In the genomic region with DNA sequence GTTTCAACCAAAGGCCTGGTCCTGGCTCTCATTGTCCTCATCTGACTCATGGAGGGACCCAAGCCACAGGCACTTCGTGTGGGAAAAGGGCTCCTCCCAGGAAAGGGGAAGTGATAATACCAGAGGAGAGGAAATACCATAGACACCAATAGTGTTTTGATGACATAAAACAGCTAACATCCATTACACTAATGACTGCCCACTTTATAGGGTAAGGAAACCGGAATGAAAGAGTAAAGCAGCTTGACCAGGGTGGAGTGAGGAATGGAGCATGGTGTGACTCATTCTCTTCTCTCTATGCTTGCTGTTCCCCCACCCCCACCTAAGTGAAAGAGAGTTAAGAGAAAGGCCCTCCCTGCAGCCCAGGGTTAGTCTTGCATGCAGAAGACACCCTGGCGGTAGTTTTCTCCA, we compare ENCODE assay signal across 10 cellular contexts.
A peak's percentile ranks its signal among the peaks of the same experiment; 100 is the strongest.
DNase-seq lines count a peak whose midpoint lies in the region; ATAC-seq, FAIRE-seq and TF ChIP-seq lines count a peak whose summit lies in the region.
"Had no signal": no experiment of that assay in that cellular context is flagged by ENCODE, and none has a peak within 500 bp of the region (broad histone marks: within the 10 kb centered on the region; RNA-seq: fewer than 3 reads in every experiment).

No MANE protein-coding gene starts in this region.

- no peak overlapping the region for H4K91ac ChIP-seq in H1 (replicated peaks; ENCODE audit: insufficient read length, low read length)

- H3K27ac ChIP-seq in HCT116 (ENCODE audit: low read depth, low read length) (no peak overlapping the region), H1 (ENCODE audit: low read depth, low read length) (no peak overlapping the region), osteoblast (ENCODE audit: low read depth, low read length) (no peak overlapping the region)

- ATAC-seq in HCT116: peak; percentile 30; the same call in 1 of the 2 replicates
- no peak for ATAC-seq in GM21723 (IDR thresholded peaks at IDR 0.05; ENCODE audit: unreplicated experiment)

- no peak overlapping the region for H2BK120ac ChIP-seq in H1 (replicated peaks; ENCODE audit: low read depth, low read length)

- POLR2A ChIA-PET in HCT116 (lab: Charles Lee): no interaction called here
- POLR2A ChIA-PET in H1 (lab: Charles Lee; ENCODE audit: partially characterized antibody): interaction anchor here (0.9 kb wide), 1 partner anchor 47 kb away, joined by 3 read pairs; no protein-coding TSS in a partner anchor

- H2BK12ac ChIP-seq in H1 (ENCODE audit: low read depth, low read length): no peak overlapping the region

- H3K4me2 ChIP-seq in HCT116 (ENCODE audit: low read length) (peak overlapping the region; percentile 7; the same call in 1 of the 2 replicates), H1 (ENCODE audit: insufficient read depth in 1 of 2, low read depth in 2 of 2, low read length in 2 of 2) (no peak overlapping the region), osteoblast (ENCODE audit: insufficient read depth, low read length) (no peak overlapping the region)

- TF ChIP-seq RAD21 in HCT116 (IDR thresholded peaks at IDR 0.05; ENCODE audit: low read depth): no peak
- no peak for TF ChIP-seq RAD21 in H1 (IDR thresholded peaks at IDR 0.05 in 1 of 2, conservative IDR thresholded peaks at IDR 0.05 in 1 of 2; ENCODE audit: low read depth in 2 of 2, low read length in 2 of 2)

- intact Hi-C loops in HCT116 (cut with micrococcal nuclease): no loop called here

- FAIRE-seq in H1 (lab: Jason Lieb, UNC): no peak
- FAIRE-seq in GM12891 (lab: Jason Lieb, UNC): no peak
- FAIRE-seq: kidney had no signal

- no peak for TF ChIP-seq EP300 in H1 (IDR thresholded peaks at IDR 0.05; ENCODE audit: borderline replicate concordance in 1 of 2, low read depth in 2 of 2, low read length in 2 of 2)

- no peak overlapping the region for H4K5ac ChIP-seq in H1 (ENCODE audit: insufficient read length, low read depth, low read length)

- H3K23me2 ChIP-seq in H1 (ENCODE audit: low read depth, low read length): no peaks in the 10 kb centered on the region

- H3K56ac ChIP-seq in H1 (replicated peaks; ENCODE audit: insufficient read length, low read depth, low read length): no peak overlapping the region

- H3K9me3 ChIP-seq in HCT116 (ENCODE audit: control insufficient read depth in 1 of 2, insufficient read depth in 1 of 2, low read depth in 1 of 2, low read length in 2 of 2) (no peaks in the 10 kb centered on the region), H1 (ENCODE audit: insufficient read depth in 2 of 2, low read depth in 1 of 2, low read length in 1 of 2) (peaks cover 9 to 10% of the 10 kb centered on the region in 2 experiments; a peak in 3 of 4 replicates), osteoblast (ENCODE audit: low read depth, low read length) (no peaks in the 10 kb centered on the region)

- no peak overlapping the region for H3K4ac ChIP-seq in H1 (replicated peaks; ENCODE audit: insufficient read length, low read depth, low read length)

- no peak overlapping the region for H3K23ac ChIP-seq in H1 (ENCODE audit: insufficient read length)

- H3K4me1 ChIP-seq in HCT116 (ENCODE audit: control insufficient read depth in 1 of 2, insufficient read depth in 2 of 2, low read length in 2 of 2) (peaks cover 0 to 7% of the 10 kb centered on the region in 2 experiments; a peak in 1 of 4 replicates), H1 (replicated peaks in 1 of 4; ENCODE audit: control insufficient read depth in 3 of 4, insufficient read depth in 4 of 4, low read length in 3 of 4) (peaks cover 0 to 3% (median 2%) of the 10 kb centered on the region in 4 experiments; a peak in 3 of 7 replicates), osteoblast (ENCODE audit: insufficient read depth, low read length) (no peaks in the 10 kb centered on the region)

- no peak overlapping the region for H2BK5ac ChIP-seq in H1 (ENCODE audit: low read depth, low read length)

- no peak overlapping the region for H4K8ac ChIP-seq in H1 (ENCODE audit: extremely low read depth, insufficient read depth, low read length)

- no peak overlapping the region; the same call in 1 of the 2 replicates for H2BK20ac ChIP-seq in H1 (ENCODE audit: low read length)

- no peaks in the 10 kb centered on the region for H4K20me1 ChIP-seq in HCT116 (ENCODE audit: insufficient read depth)
- H4K20me1 ChIP-seq in H1 (replicated peaks in 1 of 2; ENCODE audit: control insufficient read depth in 1 of 2, insufficient read depth in 2 of 2, low read length in 2 of 2): no peaks in the 10 kb centered on the region
- no peaks in the 10 kb centered on the region for H4K20me1 ChIP-seq in osteoblast (ENCODE audit: insufficient read depth, low read length)

- no peaks in the 10 kb centered on the region for H3K79me1 ChIP-seq in H1 (ENCODE audit: low read depth, low read length)

- H2BK15ac ChIP-seq in H1 (ENCODE audit: low read length): no peak overlapping the region

- H3K79me2 ChIP-seq in HCT116 (ENCODE audit: insufficient read depth, low read length) (no peaks in the 10 kb centered on the region), H1 (ENCODE audit: control insufficient read depth in 1 of 2, insufficient read depth in 2 of 2, low read length in 2 of 2) (no peaks in the 10 kb centered on the region), osteoblast (ENCODE audit: insufficient read depth, low read length) (no peaks in the 10 kb centered on the region)

- BruUV-seq in HCT116 (replicated peaks; lab: Mats Ljungman, UMichigan): no TSS peak

- no peaks in the 10 kb centered on the region for H3K36me3 ChIP-seq in HCT116 (ENCODE audit: control insufficient read depth in 1 of 2, insufficient read depth in 2 of 2, low read length in 2 of 2)
- H3K36me3 ChIP-seq in H1 (ENCODE audit: control insufficient read depth in 2 of 4, insufficient read depth in 4 of 4, low read length in 3 of 4): no peaks in the 10 kb centered on the region
- H3K36me3 ChIP-seq in osteoblast (ENCODE audit: insufficient read depth, low read length): no peaks in the 10 kb centered on the region

- CTCF ChIA-PET in HCT116 (lab: Charles Lee): no interaction called here
- CTCF ChIA-PET in H1 (lab: Charles Lee; ENCODE audit: partially characterized antibody): no interaction called here

- H2AFZ ChIP-seq in HCT116 (ENCODE audit: low read depth, low read length, poor library complexity, severe bottlenecking) (no peak overlapping the region), H1 (ENCODE audit: low read length) (no peak overlapping the region), osteoblast (ENCODE audit: low read length) (no peak overlapping the region)

- TF ChIP-seq CTCF in HCT116 (IDR thresholded peaks at IDR 0.05 in 2 of 3, conservative IDR thresholded peaks at IDR 0.05 in 1 of 3; ENCODE audit: borderline replicate concordance in 1 of 3, insufficient read depth in 1 of 3, low read depth in 2 of 3, low read length in 2 of 3): no peak
- no peak for TF ChIP-seq CTCF in H1 (IDR thresholded peaks at IDR 0.05; ENCODE audit: control extremely low read depth in 1 of 3, insufficient read depth in 1 of 3, low read depth in 1 of 3, low read length in 3 of 3)
- TF ChIP-seq CTCF in osteoblast (IDR thresholded peaks at IDR 0.05; ENCODE audit: extremely low read depth, low read depth, low read length): no peak

- TF ChIP-seq POLR2A in HCT116 (IDR thresholded peaks at IDR 0.05; ENCODE audit: borderline replicate concordance, extremely low read depth, insufficient read depth, insufficient read length) (no peak), H1 (IDR thresholded peaks at IDR 0.05; ENCODE audit: control extremely low read depth in 1 of 2, low read depth in 2 of 2, low read length in 2 of 2) (no peak), GM12891 (IDR thresholded peaks at IDR 0.05; ENCODE audit: low read depth, low read length) (no peak)

- no peak overlapping the region for H2AK5ac ChIP-seq in H1 (ENCODE audit: low read depth, low read length)

- RAD21 ChIA-PET in HCT116 (lab: Charles Lee; ENCODE audit: low non-redundant PET in 1 of 2, low total read pairs in 2 of 2, uncharacterized antibody in 2 of 2, unreplicated experiment in 2 of 2): no interaction called here

- no peak for DNase-seq in HCT116 (ENCODE audit: low read depth, low spot score)
- DNase-seq in NOMO-1 treated with DMSO at 0.1 percent for 48 hours (lab: John Stamatoyannopoulos, UW; ENCODE audit: unreplicated experiment): peak; percentile 90
- DNase-seq in H1 (ENCODE audit: low read depth in 1 of 2, low spot score in 2 of 2): no peak
- peak; percentile 90 for DNase-seq in osteoblast (ENCODE audit: insufficient read length, low spot score, missing footprints)
- DNase-seq in DMS114 treated with DMSO at 0.1 percent for 48 hours (lab: John Stamatoyannopoulos, UW; ENCODE audit: unreplicated experiment): no peak
- DNase-seq in GM12891 (ENCODE audit: insufficient read length, low spot score): no peak
- DNase-seq: activated T-cell treated with anti-CD3 and anti-CD28 coated beads, Interleukin-2, amount 50 U/mL, for 48 hours; kidney; T-helper 2 cell had no signal

- no peak overlapping the region for H3K14ac ChIP-seq in H1 (ENCODE audit: insufficient read length)

- H3K27me3 ChIP-seq in HCT116 (ENCODE audit: insufficient read depth, low read length) (no peaks in the 10 kb centered on the region; the same call in 1 of the 2 replicates), H1 (replicated peaks in 1 of 4; ENCODE audit: control insufficient read depth in 3 of 4, extremely low read depth in 1 of 4, insufficient read depth in 3 of 4, low read length in 3 of 4) (no peaks in the 10 kb centered on the region), osteoblast (ENCODE audit: insufficient read depth, low read length) (no peaks in the 10 kb centered on the region)

- no peak overlapping the region for H3K4me3 ChIP-seq in HCT116 (replicated peaks in 1 of 2; ENCODE audit: low read depth in 1 of 2, low read length in 2 of 2)
- H3K4me3 ChIP-seq in H1 (ENCODE audit: extremely low read depth in 1 of 4, insufficient read depth in 2 of 4, low read depth in 3 of 4, low read length in 4 of 4): no peak overlapping the region
- H3K4me3 ChIP-seq in osteoblast (ENCODE audit: insufficient read depth, low read length): no peak overlapping the region

- no peaks in the 10 kb centered on the region for H3K9me2 ChIP-seq in HCT116 (ENCODE audit: insufficient read depth)

- H3K9ac ChIP-seq in HCT116 (ENCODE audit: low read length) (no peak overlapping the region), H1 (replicated peaks in 1 of 4; ENCODE audit: extremely low read depth in 1 of 4, low read depth in 3 of 4, low read length in 3 of 4) (no peak overlapping the region)

- peak overlapping the region; percentile 11; the same call in 1 of the 2 replicates for H3K18ac ChIP-seq in H1 (ENCODE audit: extremely low read depth, low read length)

- 87% methylated on average over 3 of the region's 3 CpGs; no CpG with 5 or more reads in 1 of the 2 experiments for WGBS in H1 (ENCODE audit: extremely low coverage in 1 of 2, insufficient coverage in 1 of 2, insufficient read length in 1 of 2, insufficient replicate concordance in 2 of 2, low coverage in 1 of 2, low lambda C conversion rate in 2 of 2, missing lambda C conversion rate in 1 of 2), 2 experiments

TF ChIP-seq in HCT116, 20 proteins besides CTCF, POLR2A, EP300 and RAD21 (continues in another document):
- TF ChIP-seq ZFX (IDR thresholded peaks at IDR 0.05) (no peak), SP1 (IDR thresholded peaks at IDR 0.05; ENCODE audit: low read depth) (no peak)

TF ChIP-seq in H1, 55 proteins besides CTCF, POLR2A, EP300 and RAD21 (continues in another document):
- no peak for TF ChIP-seq SP2 (IDR thresholded peaks at IDR 0.05; ENCODE audit: low read length)

TF ChIP-seq in GM12891, 5 proteins besides CTCF, POLR2A, EP300 and RAD21 (continues in another document):
- no peak for TF ChIP-seq TAF1 (IDR thresholded peaks at IDR 0.05; ENCODE audit: low read depth, low read length)

Comparison
In these comparisons a context has a peak if more than half of its experiments do, and no peak if none do; other contexts are left out.
1. DNase-seq: peak in NOMO-1 treated with DMSO at 0.1 percent for 48 hours (single experiment) and osteoblast (single experiment); none in HCT116 (single experiment), H1 (0 of 2), DMS114 treated with DMSO at 0.1 percent for 48 hours (single experiment) and GM12891 (single experiment).